Comparison of ENCODE assay signal across 1 cellular context in genomic region chr19:48171584-48172170, GRCh38.
TF ChIP-seq lines count a peak whose summit lies in the region.

No MANE protein-coding gene starts in this region.

TF ChIP-seq in A549, 52 proteins besides CTCF, POLR2A, EP300 and RAD21 (continued from another document):
- TF ChIP-seq, protein P1, sequence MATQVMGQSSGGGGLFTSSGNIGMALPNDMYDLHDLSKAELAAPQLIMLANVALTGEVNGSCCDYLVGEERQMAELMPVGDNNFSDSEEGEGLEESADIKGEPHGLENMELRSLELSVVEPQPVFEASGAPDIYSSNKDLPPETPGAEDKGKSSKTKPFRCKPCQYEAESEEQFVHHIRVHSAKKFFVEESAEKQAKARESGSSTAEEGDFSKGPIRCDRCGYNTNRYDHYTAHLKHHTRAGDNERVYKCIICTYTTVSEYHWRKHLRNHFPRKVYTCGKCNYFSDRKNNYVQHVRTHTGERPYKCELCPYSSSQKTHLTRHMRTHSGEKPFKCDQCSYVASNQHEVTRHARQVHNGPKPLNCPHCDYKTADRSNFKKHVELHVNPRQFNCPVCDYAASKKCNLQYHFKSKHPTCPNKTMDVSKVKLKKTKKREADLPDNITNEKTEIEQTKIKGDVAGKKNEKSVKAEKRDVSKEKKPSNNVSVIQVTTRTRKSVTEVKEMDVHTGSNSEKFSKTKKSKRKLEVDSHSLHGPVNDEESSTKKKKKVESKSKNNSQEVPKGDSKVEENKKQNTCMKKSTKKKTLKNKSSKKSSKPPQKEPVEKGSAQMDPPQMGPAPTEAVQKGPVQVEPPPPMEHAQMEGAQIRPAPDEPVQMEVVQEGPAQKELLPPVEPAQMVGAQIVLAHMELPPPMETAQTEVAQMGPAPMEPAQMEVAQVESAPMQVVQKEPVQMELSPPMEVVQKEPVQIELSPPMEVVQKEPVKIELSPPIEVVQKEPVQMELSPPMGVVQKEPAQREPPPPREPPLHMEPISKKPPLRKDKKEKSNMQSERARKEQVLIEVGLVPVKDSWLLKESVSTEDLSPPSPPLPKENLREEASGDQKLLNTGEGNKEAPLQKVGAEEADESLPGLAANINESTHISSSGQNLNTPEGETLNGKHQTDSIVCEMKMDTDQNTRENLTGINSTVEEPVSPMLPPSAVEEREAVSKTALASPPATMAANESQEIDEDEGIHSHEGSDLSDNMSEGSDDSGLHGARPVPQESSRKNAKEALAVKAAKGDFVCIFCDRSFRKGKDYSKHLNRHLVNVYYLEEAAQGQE (IDR thresholded peaks at IDR 0.05): no peak
- TF ChIP-seq HDAC2 (IDR thresholded peaks at IDR 0.05): no peak
- TF ChIP-seq ZC3H11A (IDR thresholded peaks at IDR 0.05): no peak
- TF ChIP-seq RARB (CRISPR knock-in tag; IDR thresholded peaks at IDR 0.05): no peak
- TF ChIP-seq CHD2 (IDR thresholded peaks at IDR 0.05; ENCODE audit: low read length, partially characterized antibody): no peak
- no peak for TF ChIP-seq JUNB (IDR thresholded peaks at IDR 0.05)
- no peak for TF ChIP-seq CBX8 (IDR thresholded peaks at IDR 0.05)
- no peak for TF ChIP-seq ZFP36 (IDR thresholded peaks at IDR 0.05; ENCODE audit: borderline replicate concordance, partially characterized antibody)
- TF ChIP-seq MAX (IDR thresholded peaks at IDR 0.05): no peak
